2 cellular contexts compared by ENCODE assay signal in the genomic region with DNA sequence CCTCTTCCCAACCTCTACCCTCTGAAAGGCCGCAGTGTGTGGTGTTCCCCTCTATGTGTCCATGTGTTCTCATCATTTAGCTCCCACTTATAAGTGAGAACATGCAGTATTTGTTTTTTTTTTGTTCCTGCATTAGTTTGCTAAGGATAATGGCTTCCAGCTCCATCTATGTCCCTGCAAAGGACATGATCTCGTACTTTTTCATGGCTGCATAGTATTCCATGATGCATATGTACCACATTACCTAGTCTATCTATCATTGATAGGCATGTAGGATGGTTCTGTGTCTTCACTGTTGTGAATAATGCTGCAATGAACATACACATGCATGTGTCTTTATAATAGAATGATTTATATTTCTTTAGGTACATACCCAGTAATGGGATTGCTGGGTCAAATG. TPM values are rescaled to one million over a fixed set of nuclear protein-coding genes. Genes with fewer than 3 reads are reported as not detected.
"Had no signal": no experiment of that assay in that cellular context is flagged by ENCODE, and none has a peak within 500 bp of the region (broad histone marks: within the 10 kb centered on the region; RNA-seq: fewer than 3 reads in every experiment).

No MANE protein-coding gene starts in this region.

RNA-seq across cellular contexts. Expression of a gene that starts 12.6 kb away (rescaled TPM):
- polyA plus RNA-seq: IgD-negative memory B cell had no signal

RNA-seq across cellular contexts. Expression of a gene that starts 58.4 kb away (rescaled TPM):
- total RNA-seq: HepG2 had no signal
- polyA plus RNA-seq: HepG2, IgD-negative memory B cell had no signal
